In genomic region chr12:18849761-18850160, GRCh38 we compare ENCODE assay signal across 18 cellular contexts.
"Had no signal": no experiment of that assay in that cellular context is flagged by ENCODE, and none has a peak within 500 bp of the region (broad histone marks: within the 10 kb centered on the region; RNA-seq: fewer than 3 reads in every experiment).

No MANE protein-coding gene starts in this region.

- H3K27ac Mint-ChIP-seq: endodermal cell; naive B cell; nephron progenitor cell; stimulated activated naive B cell treated with anti-CD40 and anti-IgM and Interleukin-4, amounts not matched to agents 10 μg/mL and 1 μg/mL and 100 μg/mL, for 72 hours; stimulated activated naive CD8-positive, alpha-beta T cell treated with anti-CD3 and anti-CD28 coated beads, Interleukin-15, amount 100 ng/mL, for 72 hours had no signal

- H3K27me3 Mint-ChIP-seq: naive B cell; stimulated activated naive B cell treated with anti-CD40 and anti-IgM and Interleukin-4, amounts not matched to agents 10 μg/mL and 1 μg/mL and 100 μg/mL, for 72 hours had no signal

- H2AFZ ChIP-seq: hepatocyte had no signal

- H3K4me1 Mint-ChIP-seq: naive B cell; stimulated activated naive CD8-positive, alpha-beta T cell treated with anti-CD3 and anti-CD28 coated beads, Interleukin-15, amount 100 ng/mL, for 72 hours had no signal

- H3K36me3 Mint-ChIP-seq: naive B cell; stimulated activated naive B cell treated with anti-CD40 and anti-IgM and Interleukin-4, amounts not matched to agents 10 μg/mL and 1 μg/mL and 100 μg/mL, for 72 hours had no signal

- H3K79me2 ChIP-seq: hepatocyte had no signal

- H3K9me3 Mint-ChIP-seq: endodermal cell; nephron progenitor cell; stimulated activated naive B cell treated with anti-CD40 and anti-IgM and Interleukin-4, amounts not matched to agents 10 μg/mL and 1 μg/mL and 100 μg/mL, for 72 hours; stimulated activated naive CD8-positive, alpha-beta T cell treated with anti-CD3 and anti-CD28 coated beads, Interleukin-15, amount 100 ng/mL, for 72 hours had no signal

- DNase-seq: effector CD4-positive, alpha-beta T cell; endodermal cell; left colon; left ventricle myocardium superior; naive B cell; nephron progenitor cell; psoas muscle; retina; stimulated activated CD4-positive, alpha-beta T cell treated with anti-CD3 and anti-CD28 coated beads, Interleukin-2, amount 100 ng/mL, for 24 hours; stimulated activated CD4-positive, alpha-beta T cell treated with anti-CD3 and anti-CD28 coated beads, Interleukin-4, amount 100 ng/mL, for 4 hours; stimulated activated naive B cell treated with anti-CD40 and anti-IgM and Interleukin-4, amounts not matched to agents 10 μg/mL and 1 μg/mL and 100 μg/mL, for 72 hours; stimulated activated naive CD8-positive, alpha-beta T cell treated with anti-CD3 and anti-CD28 coated beads, Interleukin-15, amount 100 ng/mL, for 72 hours; testis had no signal

- H3K4me3 Mint-ChIP-seq: endodermal cell; naive B cell; nephron progenitor cell; stimulated activated naive B cell treated with anti-CD40 and anti-IgM and Interleukin-4, amounts not matched to agents 10 μg/mL and 1 μg/mL and 100 μg/mL, for 72 hours; stimulated activated naive CD8-positive, alpha-beta T cell treated with anti-CD3 and anti-CD28 coated beads, Interleukin-15, amount 100 ng/mL, for 72 hours had no signal

- H3K36me3 ChIP-seq: tibial nerve had no signal

- H3K4me3 ChIP-seq: coronary artery, hepatocyte, lung, psoas muscle, testis, tibial nerve had no signal

- H3K4me1 ChIP-seq: foreskin keratinocyte, psoas muscle, testis, tibial nerve had no signal

- H3K9me3 ChIP-seq: testis, tibial nerve had no signal

- H3K27me3 ChIP-seq: foreskin keratinocyte, hepatocyte, testis, tibial nerve had no signal

- H3K27ac ChIP-seq: coronary artery, foreskin keratinocyte, hepatocyte, psoas muscle, testis, tibial nerve had no signal

- H3K4me2 ChIP-seq: hepatocyte had no signal
